11 cellular contexts compared by ENCODE assay signal in genomic region chr6:144469144-144469575, GRCh38.
DNase-seq lines count a peak whose midpoint lies in the region; ATAC-seq lines count a peak whose summit lies in the region.
"Had no signal": no experiment of that assay in that cellular context is flagged by ENCODE, and none has a peak within 500 bp of the region (broad histone marks: within the 10 kb centered on the region; RNA-seq: fewer than 3 reads in every experiment).

No MANE protein-coding gene starts in this region.

- no peaks in the 10 kb centered on the region for H3K27me3 Mint-ChIP-seq in central memory CD8-positive, alpha-beta T cell
- H3K27me3 Mint-ChIP-seq: dendritic cell treated with granulocyte-macrophage colony-stimulating factor and Interleukin-4, amounts not matched to agents 40 ng/mL and 50 ng/mL, for 4 days had no signal

- H3K9me3 Mint-ChIP-seq in central memory CD8-positive, alpha-beta T cell: no peaks in the 10 kb centered on the region
- H3K9me3 Mint-ChIP-seq: dendritic cell treated with granulocyte-macrophage colony-stimulating factor and Interleukin-4, amounts not matched to agents 40 ng/mL and 50 ng/mL, for 4 days had no signal

- peak overlapping the region; percentile 36 for H3K27ac Mint-ChIP-seq in central memory CD8-positive, alpha-beta T cell (ENCODE audit: low read depth)
- H3K27ac Mint-ChIP-seq: dendritic cell treated with granulocyte-macrophage colony-stimulating factor and Interleukin-4, amounts not matched to agents 40 ng/mL and 50 ng/mL, for 4 days had no signal

- H3K4me1 Mint-ChIP-seq in central memory CD8-positive, alpha-beta T cell: peaks cover 36% of the 10 kb centered on the region

- DNase-seq in central memory CD8-positive, alpha-beta T cell (ENCODE audit: low spot score in 2 of 2): no peak
- DNase-seq in HuH-7 (ENCODE audit: low spot score) (no peak), NCI-H1436 treated with DMSO at 0.1 percent for 48 hours (lab: John Stamatoyannopoulos, UW) (no peak), NCI-H1105 treated with DMSO at 0.1 percent for 48 hours (lab: John Stamatoyannopoulos, UW) (no peak)
- DNase-seq: hippocampal formation, PC-3 had no signal

- H3K36me3 Mint-ChIP-seq in central memory CD8-positive, alpha-beta T cell (ENCODE audit: insufficient read depth): peaks cover 42% of the 10 kb centered on the region

- H3K4me3 Mint-ChIP-seq in central memory CD8-positive, alpha-beta T cell: peak overlapping the region; percentile 28
- H3K4me3 Mint-ChIP-seq: dendritic cell treated with granulocyte-macrophage colony-stimulating factor and Interleukin-4, amounts not matched to agents 40 ng/mL and 50 ng/mL, for 4 days had no signal

- ATAC-seq in GM18498 (IDR thresholded peaks at IDR 0.05; ENCODE audit: unreplicated experiment) (peak; percentile 91), GM21360 (IDR thresholded peaks at IDR 0.05; ENCODE audit: unreplicated experiment) (peak; percentile 66), HG03432 (IDR thresholded peaks at IDR 0.05; ENCODE audit: unreplicated experiment) (peak; percentile 85), GM18873 (IDR thresholded peaks at IDR 0.05; ENCODE audit: low FRiP score, unreplicated experiment) (no peak)
- ATAC-seq in central memory CD8-positive, alpha-beta T cell (replicated peaks; ENCODE audit: extremely low read depth, poor library complexity, severe bottlenecking): no peak
- ATAC-seq: PC-3 had no signal

Comparison
In these comparisons a context has a peak if more than half of its experiments do, and no peak if none do; other contexts are left out.
1. ATAC-seq: peak in GM18498 (single experiment), GM21360 (single experiment) and HG03432 (single experiment); none in central memory CD8-positive, alpha-beta T cell (single experiment) and GM18873 (single experiment).